ENCODE assay signal across 26 cellular contexts in genomic region chr19:46311444-46311843, GRCh38. TPM values are rescaled to one million over a fixed set of nuclear protein-coding genes. Genes with fewer than 3 reads are reported as not detected.
DNase-seq lines count a peak whose midpoint lies in the region; ATAC-seq and TF ChIP-seq lines count a peak whose summit lies in the region.
"Had no signal": no experiment of that assay in that cellular context is flagged by ENCODE, and none has a peak within 500 bp of the region (broad histone marks: within the 10 kb centered on the region; RNA-seq: fewer than 3 reads in every experiment).

No MANE protein-coding gene starts in this region.

- no peaks in the 10 kb centered on the region for H3K4me1 Mint-ChIP-seq in WTC11
- H3K4me1 Mint-ChIP-seq: CD14-positive monocyte; CD4-positive, CD25-positive, alpha-beta regulatory T cell; CD8-positive, alpha-beta memory T cell had no signal

- CTCF ChIA-PET in HEK293 (lab: Yijun Ruan, JAX) (interaction anchor here (1.0 kb wide), 1 partner anchor 39 kb away, joined by 3 read pairs; no protein-coding TSS in a partner anchor), WTC11 (lab: Charles Lee) (interaction anchor here (1.4 kb wide), 1 partner anchor 31 kb away, joined by 6 read pairs; no protein-coding TSS in a partner anchor)

- H3K9me3 ChIP-seq in HEK293 (ENCODE audit: control insufficient read depth, insufficient read depth, low read depth, low read length) (no peaks in the 10 kb centered on the region), esophagus muscularis mucosa (no peaks in the 10 kb centered on the region), sigmoid colon (no peaks in the 10 kb centered on the region)

- ATAC-seq in WTC11 = no peak
- no peak for ATAC-seq in GM21737 (IDR thresholded peaks at IDR 0.05; ENCODE audit: unreplicated experiment)
- ATAC-seq: GM12878 had no signal

- intact Hi-C loops in esophagus muscularis mucosa (cut with DNase I) = no loop called here
- intact Hi-C loops in sigmoid colon (cut with DNase I) = no loop called here

- TF ChIP-seq CTCF in HEK293 (tag by site-specific recombination; IDR thresholded peaks at IDR 0.05) (no peak), WTC11 (IDR thresholded peaks at IDR 0.05) (no peak), esophagus muscularis mucosa (IDR thresholded peaks at IDR 0.05) (no peak), sigmoid colon (IDR thresholded peaks at IDR 0.05) (no peak)

- no peak overlapping the region for H3K27ac Mint-ChIP-seq in WTC11
- H3K27ac Mint-ChIP-seq: CD4-positive, CD25-positive, alpha-beta regulatory T cell had no signal

- H3K4me1 ChIP-seq in HEK293 (ENCODE audit: control insufficient read depth, insufficient read depth, low read length) = peaks cover 3% of the 10 kb centered on the region; the same call in 1 of the 2 replicates
- peaks cover 0 to 52% (median 38%) of the 10 kb centered on the region in 4 donors for H3K4me1 ChIP-seq in esophagus muscularis mucosa
- H3K4me1 ChIP-seq in sigmoid colon = peaks cover 0 to 14% (median 6%) of the 10 kb centered on the region in 4 donors
- H3K4me1 ChIP-seq: BLaER1 treated with 17β-estradiol and CSF1 and Interleukin-3, amounts not matched to agents 10 nM and 100 nM had no signal

- H3K4me3 ChIP-seq in HEK293 (ENCODE audit: low read depth, low read length) (no peak overlapping the region), esophagus muscularis mucosa (no peak overlapping the region), sigmoid colon (no peak overlapping the region)
- H3K4me3 ChIP-seq: BLaER1 treated with 17β-estradiol and CSF1 and Interleukin-3, amounts not matched to agents 10 nM and 100 nM; GM12878 had no signal

- WGBS in esophagus muscularis mucosa = 100% methylated on average over 5 of the region's 5 CpGs
- WGBS in sigmoid colon, 2 donors = 89 to 93% methylated on average over 5 of the region's 5 CpGs

- DNase-seq in WTC11 (ENCODE audit: low spot score) (no peak), esophagus muscularis mucosa (ENCODE audit: extremely low spot score) (no peak), sigmoid colon (no peak), SKM-1 (lab: John Stamatoyannopoulos, UW; ENCODE audit: unreplicated experiment) (no peak), Kasumi-1 (lab: John Stamatoyannopoulos, UW) (no peak)
- DNase-seq: 8988T; ACHN; CD4-positive, alpha-beta memory T cell; CD4-positive, CD25-positive, alpha-beta regulatory T cell; CD8-positive, alpha-beta memory T cell; COR-L47; DMS 273 treated with DMSO at 0.1 percent for 48 hours; DMS153; DMS53; DMS79; DND-41; EL; GDM1 had no signal

- H3K27me3 ChIP-seq in esophagus muscularis mucosa (no peaks in the 10 kb centered on the region), sigmoid colon (no peaks in the 10 kb centered on the region)
- H3K27me3 ChIP-seq: BLaER1 treated with 17β-estradiol and CSF1 and Interleukin-3, amounts not matched to agents 10 nM and 100 nM had no signal

- TF ChIP-seq EP300 in esophagus muscularis mucosa (IDR thresholded peaks at IDR 0.05) (no peak), sigmoid colon (IDR thresholded peaks at IDR 0.05) (no peak)

- H3K27ac ChIP-seq in HEK293 (ENCODE audit: extremely low read depth, low read depth, low read length) = no peak overlapping the region
- peak overlapping the region; percentile 0 to 38 (median 37) for H3K27ac ChIP-seq in esophagus muscularis mucosa (replicated peaks in 1 of 4)
- H3K27ac ChIP-seq in sigmoid colon = peak overlapping the region; percentile 22 to 63 (median 36)
- H3K27ac ChIP-seq: BLaER1 treated with 17β-estradiol and CSF1 and Interleukin-3, amounts not matched to agents 10 nM and 100 nM had no signal

- no peaks in the 10 kb centered on the region for H3K27me3 Mint-ChIP-seq in WTC11 (ENCODE audit: low read depth)
- H3K27me3 Mint-ChIP-seq: CD4-positive, CD25-positive, alpha-beta regulatory T cell had no signal

- TF ChIP-seq POLR2A in esophagus muscularis mucosa (IDR thresholded peaks at IDR 0.05; ENCODE audit: low read depth) = no peak
- no peak for TF ChIP-seq POLR2A in sigmoid colon (IDR thresholded peaks at IDR 0.05)

- POLR2A ChIA-PET in HEK293 (lab: Yijun Ruan, JAX) = no interaction called here
- POLR2A ChIA-PET in WTC11 (lab: Charles Lee) = no interaction called here

- no peaks in the 10 kb centered on the region for H3K36me3 ChIP-seq in HEK293 (ENCODE audit: control insufficient read depth in 2 of 2, insufficient read depth in 1 of 2, low read length in 2 of 2)
- peaks cover 84 to 100% (median 95%) of the 10 kb centered on the region in 4 donors for H3K36me3 ChIP-seq in esophagus muscularis mucosa
- H3K36me3 ChIP-seq in sigmoid colon = peaks cover 41 to 97% (median 66%) of the 10 kb centered on the region in 4 donors
- H3K36me3 ChIP-seq: BLaER1 treated with 17β-estradiol and CSF1 and Interleukin-3, amounts not matched to agents 10 nM and 100 nM had no signal

- H3K9me3 Mint-ChIP-seq in WTC11 = peaks cover 8% of the 10 kb centered on the region

- H3K36me3 Mint-ChIP-seq in WTC11 = peaks cover 50% of the 10 kb centered on the region
- H3K36me3 Mint-ChIP-seq: CD14-positive monocyte; CD4-positive, CD25-positive, alpha-beta regulatory T cell had no signal

- no peak overlapping the region for H3K4me3 Mint-ChIP-seq in WTC11
- H3K4me3 Mint-ChIP-seq: CD4-positive, alpha-beta memory T cell; CD4-positive, CD25-positive, alpha-beta regulatory T cell had no signal

TF ChIP-seq in HEK293, 187 proteins besides CTCF, POLR2A, EP300 and RAD21:
- TF ChIP-seq MZF1 (tag by site-specific recombination; IDR thresholded peaks at IDR 0.05; ENCODE audit: borderline replicate concordance) = no peak
- TF ChIP-seq RBAK (tag by site-specific recombination; IDR thresholded peaks at IDR 0.05) = no peak
- no peak for TF ChIP-seq ZNF266 (tag by site-specific recombination; IDR thresholded peaks at IDR 0.05; ENCODE audit: low read depth)
- no peak for TF ChIP-seq ZNF202 (tag by site-specific recombination; IDR thresholded peaks at IDR 0.05; ENCODE audit: borderline replicate concordance)
- peak; percentile 64; the same call in 1 of the 2 replicates for TF ChIP-seq ZNF121 (tag by site-specific recombination; IDR thresholded peaks at IDR 0.05)
- TF ChIP-seq ZNF530 (tag by site-specific recombination; IDR thresholded peaks at IDR 0.05; ENCODE audit: low read depth) = no peak

TF ChIP-seq in WTC11, 78 proteins besides CTCF, POLR2A, EP300 and RAD21:
- TF ChIP-seq STAT6 (CRISPR knock-in tag; conservative IDR thresholded peaks at IDR 0.05; ENCODE audit: low read depth) (no peak), RORB (CRISPR knock-in tag; IDR thresholded peaks at IDR 0.05) (no peak), MYBL2 (CRISPR knock-in tag; IDR thresholded peaks at IDR 0.05) (no peak), E2F1 (CRISPR knock-in tag; IDR thresholded peaks at IDR 0.05) (no peak), ZNF121 (CRISPR knock-in tag; IDR thresholded peaks at IDR 0.05) (peak; percentile 78), ATF2 (CRISPR knock-in tag; IDR thresholded peaks at IDR 0.05; ENCODE audit: borderline replicate concordance, low read depth) (no peak), NFATC4 (CRISPR knock-in tag; IDR thresholded peaks at IDR 0.05) (no peak), ESRRA (CRISPR knock-in tag; IDR thresholded peaks at IDR 0.05; ENCODE audit: borderline replicate concordance) (no peak)
TF ChIP-seq in WTC11: peak in this region for 1.

RNA-seq across cellular contexts. Expression of gene HIF3A, which starts 14.6 kb away (rescaled TPM):
- total RNA-seq in WTC11 (2021) (31.8 to 58.2 TPM (median 48.7 TPM) in 3 replicates), esophagus muscularis mucosa (100 to 1,000 TPM in 3 of 4 donors, 10 to 100 TPM in 1; 98.2 to 268 (median 160) TPM), sigmoid colon (100 to 1,000 TPM in 2 of 4 donors, 10 to 100 TPM in 2; 63.0 to 310 (median 121) TPM)
- 10 to 100 TPM in 1 of 3 donors, 1 to 10 TPM in 2; 1.8 to 26.6 (median 7.2) TPM for polyA plus RNA-seq in sigmoid colon
- total RNA-seq: CD4-positive, alpha-beta memory T cell; CD4-positive, CD25-positive, alpha-beta regulatory T cell; CD8-positive, alpha-beta memory T cell; Daoy; G401 had no signal
- polyA plus RNA-seq: BJ; CD14-positive monocyte; CD4-positive, alpha-beta memory T cell; CD4-positive, CD25-positive, alpha-beta regulatory T cell; CD8-positive, alpha-beta memory T cell had no signal

RNA-seq across cellular contexts. Expression of gene PPP5C, which starts 35.4 kb away (rescaled TPM):
- total RNA-seq in WTC11 (2021) (98.9 to 107 TPM (median 103 TPM) in 3 replicates), esophagus muscularis mucosa (10 to 100 TPM; 39.9 to 74.7 (median 61.9) TPM), sigmoid colon (10 to 100 TPM; 37.1 to 61.5 (median 46.5) TPM)
- 10 to 100 TPM; 27.6 to 62.3 (median 37.7) TPM for polyA plus RNA-seq in sigmoid colon

Comparison
In these comparisons a context has a peak if more than half of its experiments do, and no peak if none do; other contexts are left out.
1. Of the 8 proteins assayed by ChIP-seq in both HEK293 and WTC11: peak only in HEK293: none; only in WTC11: none; in both: ZNF121; in neither: 7.